Comparison of ENCODE assay signal across 10 cellular contexts in the genomic region with DNA sequence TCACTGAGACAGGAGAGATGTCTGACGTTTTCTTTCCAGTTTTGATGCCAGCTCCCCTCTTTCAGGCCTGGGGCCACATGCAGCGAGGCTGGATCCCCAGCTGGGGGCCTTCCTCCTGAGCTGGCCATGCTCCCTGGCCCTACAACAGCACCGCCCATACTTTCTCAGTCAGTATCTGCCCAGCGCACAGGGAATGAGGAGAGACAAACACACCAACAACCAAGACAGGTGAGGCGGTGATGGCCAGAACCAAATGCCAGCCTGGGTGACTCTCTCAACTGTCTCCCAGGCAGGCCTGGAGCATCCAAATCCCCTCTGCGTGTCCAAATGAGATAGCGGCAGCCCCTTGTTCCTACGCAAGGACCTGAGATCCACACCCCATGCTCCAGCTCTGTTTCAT.
"Had no signal": no experiment of that assay in that cellular context is flagged by ENCODE, and none has a peak within 500 bp of the region (broad histone marks: within the 10 kb centered on the region; RNA-seq: fewer than 3 reads in every experiment).

No MANE protein-coding gene starts in this region.

- ATAC-seq: activated T-helper 17 cell treated with anti-CD3 and anti-CD28 coated beads, Interleukin-2, amount 50 U/mL, for 72 hours; left lung had no signal

- H3K9me3 Mint-ChIP-seq: activated T-helper 17 cell treated with anti-CD3 and anti-CD28 coated beads, Interleukin-2, amount 50 U/mL, for 72 hours had no signal

- H3K27ac Mint-ChIP-seq: activated T-helper 17 cell treated with anti-CD3 and anti-CD28 coated beads, Interleukin-2, amount 50 U/mL, for 72 hours had no signal

- H3K4me3 Mint-ChIP-seq: activated T-helper 17 cell treated with anti-CD3 and anti-CD28 coated beads, Interleukin-2, amount 50 U/mL, for 72 hours had no signal

- H3K27ac ChIP-seq: left lung, tibial artery had no signal

- H3K4me3 ChIP-seq: left lung, tibial artery had no signal

- H3K4me1 Mint-ChIP-seq: activated T-helper 17 cell treated with anti-CD3 and anti-CD28 coated beads, Interleukin-2, amount 50 U/mL, for 72 hours had no signal

- DNase-seq: activated naive CD4-positive, alpha-beta T cell treated with Interleukin-2 at 50 U/mL for 16 hours; erythroblast; hypothalamus; kidney; left lung; stimulated activated CD4-positive, alpha-beta T cell treated with anti-CD3 and anti-CD28 coated beads, Interleukin-12 subunit alpha, Interleukin-12 subunit beta, amount 100 ng/mL, for 4 hours; stimulated activated CD4-positive, alpha-beta T cell treated with anti-CD3 and anti-CD28 coated beads, Interleukin-2, amount 100 ng/mL, for 24 hours; SW 1271; tibial artery had no signal

- H3K36me3 ChIP-seq: left lung, tibial artery had no signal

- H3K9me3 ChIP-seq: left lung, tibial artery had no signal
